36 cellular contexts compared by ENCODE assay signal in genomic region chr19:39097299-39097698, GRCh38. TPM values are rescaled to one million over a fixed set of nuclear protein-coding genes. Genes with fewer than 3 reads are reported as not detected.
"Had no signal": no experiment of that assay in that cellular context is flagged by ENCODE, and none has a peak within 500 bp of the region (broad histone marks: within the 10 kb centered on the region; RNA-seq: fewer than 3 reads in every experiment).

No MANE protein-coding gene starts in this region.

- H3K4me3 ChIP-seq: MG63 had no signal

- H3K27me3 ChIP-seq: MG63 had no signal

- H3K9me3 ChIP-seq: MG63 had no signal

- H3K36me3 ChIP-seq: MG63 had no signal

- DNase-seq: Karpas-422, Kasumi-1, MG63, MM.1S, MV-4-11, NCI-H1048, NCI-H1092, NCI-H1092 treated with DMSO at 0.1 percent for 48 hours, NCI-H1105, NCI-H1105 treated with DMSO at 0.1 percent for 48 hours, NCI-H1417, NCI-H1417 treated with DMSO at 0.1 percent for 48 hours, NCI-H1436, NCI-H1436 treated with DMSO at 0.1 percent for 48 hours, NCI-H146, NCI-H1694, NCI-H1694 treated with DMSO at 0.1 percent for 48 hours, NCI-H187, NCI-H187 treated with DMSO at 0.1 percent for 48 hours, NCI-H1930, NCI-H2029, NCI-H2029 treated with DMSO at 0.1 percent for 48 hours, NCI-H2081, NCI-H2081 treated with DMSO at 0.1 percent for 48 hours, NCI-H2107, NCI-H2171, NCI-H2171 treated with DMSO at 0.1 percent for 48 hours, NCI-H2227 treated with DMSO at 0.1 percent for 48 hours, NCI-H226, NCI-H345, NCI-H446, NCI-H446 treated with DMSO at 0.1 percent for 48 hours, NCI-H510A, NCI-H510A treated with DMSO at 0.1 percent for 48 hours, NCI-H524 had no signal

RNA-seq across cellular contexts. Expression of gene ACP7, which starts 13.1 kb away (rescaled TPM):
- total RNA-seq: MCF 10A had no signal
